8 cellular contexts compared by ENCODE assay signal in genomic region chr6:6686748-6687601, GRCh38.
DNase-seq lines count a peak whose midpoint lies in the region; ATAC-seq, FAIRE-seq and TF ChIP-seq lines count a peak whose summit lies in the region.

No MANE protein-coding gene starts in this region.

- no peak overlapping the region for H4K8ac ChIP-seq in IMR-90 (ENCODE audit: low read depth in 2 of 2, low read length in 2 of 2)

- DNase-seq in DMS153 treated with DMSO at 0.1 percent for 48 hours (lab: John Stamatoyannopoulos, UW; ENCODE audit: unreplicated experiment) (peak; percentile 83), IMR-90 (no peak), NT2/D1 (ENCODE audit: low read depth, low spot score) (peak; percentile 90), MCF 10A (ENCODE audit: unreplicated experiment) (peak; percentile 98), islet precursor cell (peak; percentile 99), GM19239 (ENCODE audit: insufficient read length, low spot score) (no peak), GM10248 (ENCODE audit: extremely low spot score) (no peak)
- peak; percentile 31 for DNase-seq in stimulated activated CD8-positive, alpha-beta memory T cell treated with anti-CD3 and anti-CD28 coated beads, Interleukin-4, amount 100 ng/mL, for 48 hours

- H3K9me1 ChIP-seq in IMR-90 (ENCODE audit: insufficient read depth, low read length) = no peaks in the 10 kb centered on the region

- H3K36me3 Mint-ChIP-seq in MCF 10A (ENCODE audit: insufficient read depth, unreplicated experiment) = no peaks in the 10 kb centered on the region

- H3K4me2 ChIP-seq in IMR-90 (ENCODE audit: low read depth, low read length) = no peak overlapping the region

- H3K79me1 ChIP-seq in IMR-90 (ENCODE audit: low read depth in 1 of 2, low read length in 2 of 2) = no peaks in the 10 kb centered on the region

- no peaks in the 10 kb centered on the region for H3K9me3 Mint-ChIP-seq in MCF 10A (ENCODE audit: unreplicated experiment)

- H3K27ac ChIP-seq in IMR-90 (ENCODE audit: insufficient read depth, low read length) = no peak overlapping the region

- WGBS in IMR-90 (ENCODE audit: extremely low coverage in 2 of 2, insufficient read length in 1 of 2), 2 experiments = 83% methylated on average over 10 of the region's 26 CpGs; no CpG with 5 or more reads in 1 of the 2 experiments

- no peak overlapping the region for H3K14ac ChIP-seq in IMR-90 (replicated peaks; ENCODE audit: low read depth, low read length)

- no peak overlapping the region for H3K23ac ChIP-seq in IMR-90 (ENCODE audit: low read depth, low read length)

- H3K9ac ChIP-seq in IMR-90 (ENCODE audit: low read depth, low read length) = no peak overlapping the region
- peak overlapping the region; percentile 28 for H3K9ac ChIP-seq in NT2/D1 (ENCODE audit: insufficient read length, low read depth)

- no peak overlapping the region for H2BK15ac ChIP-seq in IMR-90 (ENCODE audit: low read depth, low read length)

- no peak overlapping the region for H2BK120ac ChIP-seq in IMR-90 (ENCODE audit: low read depth, low read length)

- no peak overlapping the region for H3K4ac ChIP-seq in IMR-90 (ENCODE audit: low read depth, low read length)

- no peak for TF ChIP-seq RAD21 in IMR-90 (IDR thresholded peaks at IDR 0.05; ENCODE audit: low read length)

- FAIRE-seq in GM19239 (lab: Jason Lieb, UNC) = no peak

- CTCF ChIA-PET in IMR-90 (lab: Yijun Ruan, JAX) (no interaction called here), MCF 10A (lab: Yijun Ruan, JAX) (interaction anchor here (0.6 to 1.6 kb wide), 3 partner anchors 9 to 572 kb away, joined by 3 to 5 read pairs (median 4); no protein-coding TSS in a partner anchor), GM10248 (lab: Yijun Ruan, JAX) (interaction anchor here (1.6 to 4.6 kb wide), 3 partner anchors 9 to 11 kb away, joined by 4 to 22 read pairs (median 13); no protein-coding TSS in a partner anchor)

- POLR2A ChIA-PET in IMR-90 (lab: Charles Lee; ENCODE audit: unreplicated experiment) (no interaction called here), MCF 10A (lab: Yijun Ruan, JAX) (interaction anchor here (0.6 to 3.4 kb wide), 15 partner anchors 9 to 929 kb away, joined by 3 to 22 read pairs (median 4); no protein-coding TSS in a partner anchor), GM10248 (lab: Yijun Ruan, JAX) (no interaction called here)

- in situ Hi-C loops in IMR-90 (cut with MboI; ENCODE audit: low sequenced_read_pairs) = loop anchor here (25.0 kb wide), 1 partner anchor 925 kb away; no protein-coding TSS in a partner anchor

- dilution Hi-C loops in IMR-90 (cut with HindIII; ENCODE audit: low sequenced_read_pairs, unreplicated experiment) = no loop called here

- H4K91ac ChIP-seq in IMR-90 (ENCODE audit: insufficient read depth, low read depth, low read length) = no peak overlapping the region

- peaks cover 44% of the 10 kb centered on the region for H3K4me1 Mint-ChIP-seq in MCF 10A (ENCODE audit: insufficient read depth, unreplicated experiment)

- peak overlapping the region; percentile 72 for H3K4me3 Mint-ChIP-seq in MCF 10A (ENCODE audit: unreplicated experiment)

- H2AK5ac ChIP-seq in IMR-90 (ENCODE audit: low read depth, low read length) = no peak overlapping the region

- no peak overlapping the region for H2BK20ac ChIP-seq in IMR-90 (ENCODE audit: low read depth, low read length)

- ATAC-seq in IMR-90 (ENCODE audit: low read depth) = peak; percentile 76

- H4K20me1 ChIP-seq in IMR-90 (ENCODE audit: insufficient read depth, low read length) = no peaks in the 10 kb centered on the region

- no peak overlapping the region for H4K5ac ChIP-seq in IMR-90 (ENCODE audit: low read depth, low read length)

- no peak overlapping the region for H3K4me3 ChIP-seq in IMR-90 (ENCODE audit: insufficient read depth, low read depth, low read length)
- H3K4me3 ChIP-seq in NT2/D1 (ENCODE audit: insufficient read length, low read depth) = peak overlapping the region; percentile 33

- H3K4me1 ChIP-seq in IMR-90 (ENCODE audit: control insufficient read depth, insufficient read depth, low read length) (peaks cover 2% of the 10 kb centered on the region; the same call in 1 of the 2 replicates), NT2/D1 (ENCODE audit: insufficient read depth, insufficient read length) (no peaks in the 10 kb centered on the region)

- H2AFZ ChIP-seq in IMR-90 (replicated peaks; ENCODE audit: low read length, poor library complexity) = no peak overlapping the region

- TF ChIP-seq CTCF in IMR-90 (conservative IDR thresholded peaks at IDR 0.05; ENCODE audit: low read depth, low read length) = no peak
- no peak for TF ChIP-seq CTCF in MCF 10A (IDR thresholded peaks at IDR 0.05; ENCODE audit: unreplicated experiment)
- TF ChIP-seq CTCF in GM10248 (IDR thresholded peaks at IDR 0.05; ENCODE audit: control extremely low read depth, extremely low read depth, low read depth, missing control alignments) = no peak

- no peak for TF ChIP-seq POLR2A in IMR-90 (IDR thresholded peaks at IDR 0.05; ENCODE audit: low read depth, low read length)

- peak overlapping the region; percentile 76 for H3K27ac Mint-ChIP-seq in MCF 10A (ENCODE audit: low read depth, unreplicated experiment)

- H3K27me3 ChIP-seq in IMR-90 (ENCODE audit: control insufficient read depth, insufficient read depth, low read length) = peaks cover 10% of the 10 kb centered on the region
- H3K27me3 ChIP-seq in NT2/D1 (ENCODE audit: insufficient read depth, insufficient read length) = no peaks in the 10 kb centered on the region

- intact Hi-C loops in IMR-90 (cut with micrococcal nuclease) (no loop called here), MCF 10A (cut with micrococcal nuclease) (loop anchor here (1.0 to 2.0 kb wide), 2 partner anchors 8 to 14 kb away; no protein-coding TSS in a partner anchor)

- H3K9me3 ChIP-seq in IMR-90 (ENCODE audit: control insufficient read depth, insufficient read depth, low read length) (no peaks in the 10 kb centered on the region), NT2/D1 (ENCODE audit: insufficient read depth, low read length) (peaks cover 7% of the 10 kb centered on the region; the same call in 1 of the 2 replicates)

- H3K36me3 ChIP-seq in IMR-90 (ENCODE audit: control insufficient read depth, insufficient read depth, low read length) (no peaks in the 10 kb centered on the region), NT2/D1 (ENCODE audit: insufficient read depth, insufficient read length, low read length) (no peaks in the 10 kb centered on the region)

- BruUV-seq in IMR-90 (replicated peaks; lab: Mats Ljungman, UMichigan) (no TSS peak), MCF 10A (replicated peaks; lab: Mats Ljungman, UMichigan) (no TSS peak)

- H3K18ac ChIP-seq in IMR-90 (ENCODE audit: low read depth, low read length) = no peak overlapping the region

- H2AK9ac ChIP-seq in IMR-90 (replicated peaks; ENCODE audit: low read depth, low read length, poor library complexity) = no peak overlapping the region

- no peak overlapping the region for H3K56ac ChIP-seq in IMR-90 (ENCODE audit: extremely low read depth, insufficient read depth, low read length)

- no peak overlapping the region for H2BK5ac ChIP-seq in IMR-90 (ENCODE audit: low read depth, low read length, poor library complexity, severe bottlenecking)

- no peaks in the 10 kb centered on the region for H3K27me3 Mint-ChIP-seq in MCF 10A (ENCODE audit: insufficient read depth, unreplicated experiment)

TF ChIP-seq in IMR-90, 13 proteins besides CTCF, POLR2A, EP300 and RAD21:
- TF ChIP-seq MXI1 (IDR thresholded peaks at IDR 0.05; ENCODE audit: borderline replicate concordance, low read depth, low read length) (no peak), SMC3 (IDR thresholded peaks at IDR 0.05; ENCODE audit: low read depth, low read length) (no peak), USF2 (IDR thresholded peaks at IDR 0.05; ENCODE audit: low read depth, low read length) (no peak), RFX5 (IDR thresholded peaks at IDR 0.05; ENCODE audit: low read depth, low read length) (no peak), MAZ (IDR thresholded peaks at IDR 0.05; ENCODE audit: borderline replicate concordance, low read depth, low read length) (no peak), CEBPB (IDR thresholded peaks at IDR 0.05; ENCODE audit: low read depth, low read length) (no peak), BHLHE40 (IDR thresholded peaks at IDR 0.05; ENCODE audit: low read depth, low read length) (no peak), FOS (IDR thresholded peaks at IDR 0.05; ENCODE audit: low read depth, low read length) (no peak)

Comparison
In these comparisons a context has a peak if more than half of its experiments do, and no peak if none do; other contexts are left out.
1. DNase-seq: peak in DMS153 treated with DMSO at 0.1 percent for 48 hours (single experiment), NT2/D1 (single experiment), MCF 10A (single experiment), islet precursor cell (single experiment) and stimulated activated CD8-positive, alpha-beta memory T cell treated with anti-CD3 and anti-CD28 coated beads, Interleukin-4, amount 100 ng/mL, for 48 hours (single experiment); none in IMR-90 (single experiment), GM19239 (single experiment) and GM10248 (single experiment).